ENCODE assay signal across 8 cellular contexts in the genomic region with DNA sequence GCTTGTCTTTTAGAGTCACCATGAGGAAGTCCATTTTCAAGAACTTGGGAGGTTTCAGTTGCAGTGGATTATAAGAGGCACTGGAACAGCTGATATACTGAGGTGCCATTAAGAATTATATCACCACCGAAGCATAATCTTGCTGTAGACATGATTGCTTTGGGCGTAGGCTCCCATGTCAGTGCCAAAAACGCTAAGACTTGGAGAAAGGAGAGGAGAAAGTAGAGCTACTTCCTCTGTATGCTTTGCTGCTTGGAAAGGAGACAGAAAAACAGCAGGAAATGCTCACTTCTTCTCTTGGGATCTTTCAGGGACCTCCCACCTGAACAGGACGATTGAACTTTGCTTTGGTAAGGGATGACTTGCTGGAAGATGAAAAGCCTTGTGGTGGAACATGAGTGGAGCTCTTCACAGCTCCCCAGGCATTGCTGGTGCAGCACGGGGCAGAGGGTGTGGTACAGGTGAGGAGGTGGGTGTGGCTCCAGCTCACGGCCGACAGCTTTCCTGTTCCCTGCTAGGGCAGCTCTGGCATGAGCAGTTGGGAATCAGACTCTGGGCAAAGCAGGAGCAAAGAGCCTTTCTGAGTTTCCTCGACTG.
A peak's percentile ranks its signal among the peaks of the same experiment; 100 is the strongest.
DNase-seq lines count a peak whose midpoint lies in the region; ATAC-seq, FAIRE-seq and TF ChIP-seq lines count a peak whose summit lies in the region.

No MANE protein-coding gene starts in this region.

- H3K79me2 ChIP-seq in PC-3 (ENCODE audit: low read length): no peaks in the 10 kb centered on the region
- no peaks in the 10 kb centered on the region for H3K79me2 ChIP-seq in MM.1S (ENCODE audit: low read length)

- DNase-seq in H4 (ENCODE audit: low spot score): peak; percentile 9
- peak; percentile 92 for DNase-seq in PC-3
- DNase-seq in left cardiac atrium: no peak
- no peak for DNase-seq in spleen
- DNase-seq in MM.1S: no peak
- DNase-seq in Kasumi-1 (lab: John Stamatoyannopoulos, UW): no peak
- no peak for DNase-seq in caudate nucleus (lab: John Stamatoyannopoulos, UW)
- no peak for DNase-seq in GM12892 (ENCODE audit: insufficient read length)

- ATAC-seq in PC-3 (peak; percentile 70), left cardiac atrium (peak; percentile 57 to 92)

- H3F3A ChIP-seq in PC-3 (ENCODE audit: low read length, unreplicated experiment): peaks cover 16% of the 10 kb centered on the region
- H3F3A ChIP-seq in MM.1S (ENCODE audit: insufficient read depth, low read length): no peaks in the 10 kb centered on the region

- TF ChIP-seq POLR2A in spleen (IDR thresholded peaks at IDR 0.05) (no peak), GM12892 (IDR thresholded peaks at IDR 0.05; ENCODE audit: low read depth, low read length) (no peak)

- H3K4me3 ChIP-seq in PC-3 (ENCODE audit: low read length) (peak overlapping the region; percentile 54), spleen (no peak overlapping the region), MM.1S (ENCODE audit: low read length) (no peak overlapping the region)

- intact Hi-C loops in PC-3 (cut with micrococcal nuclease): loop anchor here (1.0 to 10.0 kb wide), 9 partner anchors 59 to 678 kb away; no protein-coding TSS in a partner anchor
- intact Hi-C loops in left cardiac atrium (cut with DNase I): loop anchor here in 1 of 2 donors (10.0 kb wide), 1 partner anchor 189 kb away; a partner anchor contains a TSS
- intact Hi-C loops in spleen (cut with DNase I; ENCODE audit: low total_unique reads): no loop called here

- H3K27ac ChIP-seq in PC-3 (ENCODE audit: low read length): peak overlapping the region; percentile 91
- peak overlapping the region in 7 of 8 donors; percentile 22 to 55 (median 42) for H3K27ac ChIP-seq in spleen
- no peak overlapping the region for H3K27ac ChIP-seq in MM.1S (ENCODE audit: low read length)
- no peak overlapping the region for H3K27ac ChIP-seq in caudate nucleus (ENCODE audit: low read depth, low read length)

- H3K4me2 ChIP-seq in PC-3 (ENCODE audit: low read length) (peak overlapping the region; percentile 76), MM.1S (ENCODE audit: low read depth, low read length) (no peak overlapping the region)

- TF ChIP-seq CTCF in PC-3 (conservative IDR thresholded peaks at IDR 0.05; ENCODE audit: low read depth, low read length) (no peak), spleen (IDR thresholded peaks at IDR 0.05 in 8 of 11, conservative IDR thresholded peaks at IDR 0.05 in 3 of 11) (no peak), MM.1S (IDR thresholded peaks at IDR 0.05; ENCODE audit: low read length) (no peak)

- POLR2A ChIA-PET in PC-3 (lab: Charles Lee; ENCODE audit: unreplicated experiment): interaction anchor here (0.6 kb wide), 4 partner anchors 37 to 190 kb away, joined by 3 to 6 read pairs (median 4); a partner anchor contains a TSS

- peak overlapping the region; percentile 63 for H3K9ac ChIP-seq in PC-3 (ENCODE audit: low read length)
- H3K9ac ChIP-seq in MM.1S (ENCODE audit: low read length): no peak overlapping the region

- H4K20me1 ChIP-seq in PC-3 (ENCODE audit: low read length): no peaks in the 10 kb centered on the region
- no peaks in the 10 kb centered on the region for H4K20me1 ChIP-seq in MM.1S (ENCODE audit: insufficient read depth, low read length)

- FAIRE-seq in GM12892 (lab: Jason Lieb, UNC): no peak

- H3K36me3 ChIP-seq in PC-3 (ENCODE audit: low read depth, low read length) (no peaks in the 10 kb centered on the region), spleen (no peaks in the 10 kb centered on the region), MM.1S (replicated peaks; ENCODE audit: insufficient read depth, low read length) (no peaks in the 10 kb centered on the region)

- H3K9me3 ChIP-seq in PC-3 (ENCODE audit: low read length) (no peaks in the 10 kb centered on the region), spleen (no peaks in the 10 kb centered on the region), MM.1S (replicated peaks; ENCODE audit: insufficient read depth, low read length) (no peaks in the 10 kb centered on the region)

- BruUV-seq in PC-3 (replicated peaks; lab: Mats Ljungman, UMichigan): TSS peak; percentile 95

- CTCF ChIA-PET in PC-3 (lab: Charles Lee): interaction anchor here (0.6 kb wide), 2 partner anchors 341 to 403 kb away, joined by 3 read pairs; no protein-coding TSS in a partner anchor

- H3K9me2 ChIP-seq in PC-3 (replicated peaks; ENCODE audit: low read length): no peaks in the 10 kb centered on the region
- H3K9me2 ChIP-seq in MM.1S (replicated peaks; ENCODE audit: insufficient read depth, low read length): no peaks in the 10 kb centered on the region

- 41 to 55% (median 44%) methylated on average over 8 of the region's 8 CpGs for WGBS in spleen, 5 donors

- H2AFZ ChIP-seq in PC-3 (ENCODE audit: low read length) (peak overlapping the region; percentile 77), MM.1S (ENCODE audit: low read length) (no peak overlapping the region)

- H3K4me1 ChIP-seq in PC-3 (ENCODE audit: insufficient read depth, low read length) (peaks cover 51% of the 10 kb centered on the region), spleen (peaks cover 0 to 7% (median 1%) of the 10 kb centered on the region in 6 donors), MM.1S (ENCODE audit: low read length) (no peaks in the 10 kb centered on the region)

- no peaks in the 10 kb centered on the region for H3K27me3 ChIP-seq in PC-3 (ENCODE audit: low read length)
- H3K27me3 ChIP-seq in spleen (replicated peaks in 1 of 7): no peaks in the 10 kb centered on the region
- no peaks in the 10 kb centered on the region for H3K27me3 ChIP-seq in MM.1S (replicated peaks; ENCODE audit: insufficient read depth, low read length)

Comparison
In these comparisons a context has a peak if more than half of its experiments do, and no peak if none do; other contexts are left out.
1. DNase-seq: peak in H4 (single experiment) and PC-3 (single experiment); none in left cardiac atrium (single experiment), spleen (single experiment), MM.1S (single experiment), Kasumi-1 (0 of 2), caudate nucleus (0 of 61) and GM12892 (single experiment).
2. H3K27ac ChIP-seq: peak in PC-3 (single experiment) and spleen (7 of 8); none in MM.1S (single experiment) and caudate nucleus (single experiment).